In genomic region chr14:51533160-51533559, GRCh38 we compare ENCODE assay signal across 16 cellular contexts.
DNase-seq lines count a peak whose midpoint lies in the region; ATAC-seq and TF ChIP-seq lines count a peak whose summit lies in the region.
"Had no signal": no experiment of that assay in that cellular context is flagged by ENCODE, and none has a peak within 500 bp of the region (broad histone marks: within the 10 kb centered on the region; RNA-seq: fewer than 3 reads in every experiment).

No MANE protein-coding gene starts in this region.

- CTCF ChIA-PET in Calu3 (lab: Charles Lee), result interaction anchor here (0.5 to 0.8 kb wide), 2 partner anchors 119 to 227 kb away, joined by 3 to 6 read pairs; no protein-coding TSS in a partner anchor

- no peak overlapping the region for H3K27ac ChIP-seq in tibial artery
- H3K27ac ChIP-seq: BLaER1 treated with 17β-estradiol and CSF1 and Interleukin-3, amounts not matched to agents 10 nM and 100 nM had no signal

- H3K36me3 Mint-ChIP-seq in Calu3 (ENCODE audit: insufficient read depth, unreplicated experiment), result peaks cover 5% of the 10 kb centered on the region
- H3K36me3 Mint-ChIP-seq: activated naive CD4-positive, alpha-beta T cell treated with anti-CD3 and anti-CD28 coated beads, Interleukin-2, amount 50 U/mL, for 24 hours; immature natural killer cell had no signal

- no peaks in the 10 kb centered on the region for H3K9me3 ChIP-seq in tibial artery

- H3K4me1 Mint-ChIP-seq in Calu3 (ENCODE audit: low read depth, unreplicated experiment), result peaks cover 47% of the 10 kb centered on the region
- H3K4me1 Mint-ChIP-seq: activated naive CD4-positive, alpha-beta T cell treated with anti-CD3 and anti-CD28 coated beads, Interleukin-2, amount 50 U/mL, for 24 hours; immature natural killer cell; stimulated activated naive CD8-positive, alpha-beta T cell treated with anti-CD3 and anti-CD28 coated beads, Interleukin-15, amount 100 ng/mL, for 72 hours had no signal

- no peak for TF ChIP-seq CTCF in Calu3 (IDR thresholded peaks at IDR 0.05; ENCODE audit: unreplicated experiment)
- TF ChIP-seq CTCF in tibial artery (IDR thresholded peaks at IDR 0.05), result no peak

- no peaks in the 10 kb centered on the region for H3K27me3 Mint-ChIP-seq in Calu3 (ENCODE audit: unreplicated experiment)

- DNase-seq in Calu3, result no peak
- DNase-seq in LoVo (ENCODE audit: low spot score), result peak; percentile 12
- peak; percentile 60 for DNase-seq in astrocyte of the hippocampus (ENCODE audit: low read depth, low spot score)
- peak; percentile 90 for DNase-seq in kidney tubule cell (ENCODE audit: low spot score)
- DNase-seq in tibial artery, result no peak
- no peak for DNase-seq in AML-193 (lab: John Stamatoyannopoulos, UW)
- DNase-seq: foreskin melanocyte; immature natural killer cell; NCI-H146; NCI-H69; SHP77 treated with DMSO at 0.1 percent for 48 hours; stimulated activated naive CD8-positive, alpha-beta T cell treated with anti-CD3 and anti-CD28 coated beads, Interleukin-15, amount 100 ng/mL, for 72 hours had no signal

- H3K4me1 ChIP-seq in tibial artery, result no peaks in the 10 kb centered on the region
- H3K4me1 ChIP-seq: BLaER1 treated with 17β-estradiol and CSF1 and Interleukin-3, amounts not matched to agents 10 nM and 100 nM had no signal

- BruUV-seq in Calu3 (replicated peaks; lab: Mats Ljungman, UMichigan), result no TSS peak

- H3K27ac Mint-ChIP-seq in Calu3 (ENCODE audit: unreplicated experiment), result peak overlapping the region; percentile 92
- H3K27ac Mint-ChIP-seq: activated naive CD4-positive, alpha-beta T cell treated with anti-CD3 and anti-CD28 coated beads, Interleukin-2, amount 50 U/mL, for 24 hours; immature natural killer cell; stimulated activated naive CD8-positive, alpha-beta T cell treated with anti-CD3 and anti-CD28 coated beads, Interleukin-15, amount 100 ng/mL, for 72 hours had no signal

- H3K27me3 ChIP-seq in tibial artery, result no peaks in the 10 kb centered on the region
- H3K27me3 ChIP-seq: BLaER1 treated with 17β-estradiol and CSF1 and Interleukin-3, amounts not matched to agents 10 nM and 100 nM had no signal

- H3K4me3 ChIP-seq in tibial artery, result no peak overlapping the region
- H3K4me3 ChIP-seq: BLaER1 treated with 17β-estradiol and CSF1 and Interleukin-3, amounts not matched to agents 10 nM and 100 nM had no signal

- intact Hi-C loops in Calu3 (cut with micrococcal nuclease; ENCODE audit: unreplicated experiment), result loop anchor here (10.0 kb wide), 3 partner anchors 122 to 248 kb away; partner anchors contain the start of gene FRMD6
- intact Hi-C loops in tibial artery (cut with DNase I; ENCODE audit: low total_unique reads), result no loop called here

- H3K9me3 Mint-ChIP-seq in Calu3 (ENCODE audit: low read depth, unreplicated experiment), result peaks cover 2% of the 10 kb centered on the region

- no peaks in the 10 kb centered on the region for H3K36me3 ChIP-seq in tibial artery
- H3K36me3 ChIP-seq: BLaER1 treated with 17β-estradiol and CSF1 and Interleukin-3, amounts not matched to agents 10 nM and 100 nM had no signal

- H3K4me3 Mint-ChIP-seq in Calu3 (ENCODE audit: low read depth, unreplicated experiment), result no peak overlapping the region
- H3K4me3 Mint-ChIP-seq: activated naive CD4-positive, alpha-beta T cell treated with anti-CD3 and anti-CD28 coated beads, Interleukin-2, amount 50 U/mL, for 24 hours; immature natural killer cell; stimulated activated naive CD8-positive, alpha-beta T cell treated with anti-CD3 and anti-CD28 coated beads, Interleukin-15, amount 100 ng/mL, for 72 hours had no signal

- no peak for ATAC-seq in GM21529 (IDR thresholded peaks at IDR 0.05; ENCODE audit: unreplicated experiment)
- ATAC-seq in GM19463 (IDR thresholded peaks at IDR 0.05; ENCODE audit: unreplicated experiment), result no peak
- ATAC-seq: stimulated activated naive CD8-positive, alpha-beta T cell treated with anti-CD3 and anti-CD28 coated beads, Interleukin-15, amount 100 ng/mL, for 72 hours had no signal

Comparison
In these comparisons a context has a peak if more than half of its experiments do, and no peak if none do; other contexts are left out.
1. DNase-seq: peak in LoVo (single experiment), astrocyte of the hippocampus (single experiment) and kidney tubule cell (single experiment); none in Calu3 (single experiment), tibial artery (0 of 2) and AML-193 (0 of 2).